19 cellular contexts compared by ENCODE assay signal in the genomic region with DNA sequence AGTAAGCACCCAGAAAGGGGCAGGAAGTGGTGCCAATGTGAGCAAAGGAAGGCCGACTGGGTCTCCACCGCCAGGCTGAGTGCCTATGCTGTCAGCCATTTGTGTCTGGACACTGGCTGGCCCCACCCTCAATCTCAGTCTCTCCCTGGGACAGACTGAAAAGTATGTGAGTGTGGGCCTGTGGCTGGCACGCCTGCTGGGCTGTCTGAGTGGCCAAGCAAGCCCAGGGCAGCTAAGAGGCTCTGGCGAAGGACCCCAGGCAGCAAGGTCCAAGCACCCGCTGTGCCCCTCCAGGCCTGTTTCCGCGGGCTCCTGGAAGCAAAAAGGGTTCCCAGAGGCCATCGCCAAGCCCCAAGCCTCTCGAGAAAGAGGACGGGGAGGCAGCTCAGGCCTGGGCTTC.
A peak's percentile ranks its signal among the peaks of the same experiment; 100 is the strongest.
DNase-seq lines count a peak whose midpoint lies in the region; ATAC-seq, FAIRE-seq and TF ChIP-seq lines count a peak whose summit lies in the region.
"Had no signal": no experiment of that assay in that cellular context is flagged by ENCODE, and none has a peak within 500 bp of the region (broad histone marks: within the 10 kb centered on the region; RNA-seq: fewer than 3 reads in every experiment).

No MANE protein-coding gene starts in this region.

- H4K20me1 ChIP-seq in BLaER1 treated with 17β-estradiol and CSF1 and Interleukin-3, amounts not matched to agents 10 nM and 100 nM: no peaks in the 10 kb centered on the region
- no peaks in the 10 kb centered on the region for H4K20me1 ChIP-seq in H1 (replicated peaks in 1 of 2; ENCODE audit: control insufficient read depth in 1 of 2, insufficient read depth in 2 of 2, low read length in 2 of 2)

- CTCF ChIA-PET in H1 (lab: Charles Lee; ENCODE audit: partially characterized antibody): interaction anchor here (0.6 to 23.6 kb wide), 5 partner anchors 9 to 104 kb away, joined by 3 to 554 read pairs (median 4); no protein-coding TSS in a partner anchor

- no peak overlapping the region for H4K5ac ChIP-seq in H1 (ENCODE audit: insufficient read length, low read depth, low read length)

- intact Hi-C loops in pancreas (cut with DNase I): loop anchor here in 1 of 3 donors (10.0 kb wide), 1 partner anchor 667 kb away; no protein-coding TSS in a partner anchor

- 83% methylated on average over 10 of the region's 10 CpGs; no CpG with 5 or more reads in 1 of the 2 experiments for WGBS in H1 (ENCODE audit: extremely low coverage in 1 of 2, insufficient coverage in 1 of 2, insufficient read length in 1 of 2, insufficient replicate concordance in 2 of 2, low coverage in 1 of 2, low lambda C conversion rate in 2 of 2, missing lambda C conversion rate in 1 of 2), 2 experiments
- no CpG with 5 or more reads among the region's 10 CpGs for WGBS in neuronal stem cell (ENCODE audit: extremely low coverage in 2 of 2, insufficient read length in 2 of 2, insufficient replicate concordance in 1 of 2), 2 donors
- WGBS in pancreas, 2 donors: 78 to 84% methylated on average over 10 of the region's 10 CpGs

- H3K27ac ChIP-seq in BLaER1 treated with 17β-estradiol and CSF1 and Interleukin-3, amounts not matched to agents 10 nM and 100 nM: no peak overlapping the region
- no peak overlapping the region for H3K27ac ChIP-seq in H1 (ENCODE audit: low read depth, low read length)
- H3K27ac ChIP-seq in neuronal stem cell (replicated peaks; ENCODE audit: low read length): no peak overlapping the region
- no peak overlapping the region for H3K27ac ChIP-seq in pancreas
- H3K27ac ChIP-seq: HL-60 had no signal

- H2AK5ac ChIP-seq in H1 (ENCODE audit: low read depth, low read length) (no peak overlapping the region), neuronal stem cell (ENCODE audit: low read depth, low read length) (peak overlapping the region; percentile 8)

- no peak overlapping the region for H3K23ac ChIP-seq in H1 (ENCODE audit: insufficient read length)
- no peak overlapping the region for H3K23ac ChIP-seq in neuronal stem cell (ENCODE audit: low read depth, low read length, poor library complexity)

- ATAC-seq in HG02610 (IDR thresholded peaks at IDR 0.05; ENCODE audit: unreplicated experiment) (no peak), pancreas (no peak)
- ATAC-seq: K562 had no signal

- peaks cover 2% of the 10 kb centered on the region; the same call in 1 of the 2 replicates for H3K23me2 ChIP-seq in H1 (ENCODE audit: low read depth, low read length)

- H2AFZ ChIP-seq in H1 (ENCODE audit: low read length): no peak overlapping the region
- no peak overlapping the region for H2AFZ ChIP-seq in neuronal stem cell (ENCODE audit: low read length)

- H3K18ac ChIP-seq in H1 (ENCODE audit: extremely low read depth, low read length): no peak overlapping the region
- no peak overlapping the region for H3K18ac ChIP-seq in neuronal stem cell (ENCODE audit: low read length)

- no peaks in the 10 kb centered on the region for H3K9me3 ChIP-seq in BLaER1 treated with 17β-estradiol and CSF1 and Interleukin-3, amounts not matched to agents 10 nM and 100 nM (replicated peaks in 1 of 11)
- H3K9me3 ChIP-seq in H1 (ENCODE audit: insufficient read depth in 2 of 2, low read depth in 1 of 2, low read length in 1 of 2) (no peaks in the 10 kb centered on the region), neuronal stem cell (replicated peaks in 1 of 2; ENCODE audit: control insufficient read depth in 2 of 2, insufficient read depth in 1 of 2, low read depth in 1 of 2, low read length in 2 of 2) (no peaks in the 10 kb centered on the region), pancreas (no peaks in the 10 kb centered on the region)
- H3K9me3 ChIP-seq: BE2C had no signal

- TF ChIP-seq RAD21 in H1 (IDR thresholded peaks at IDR 0.05 in 1 of 2, conservative IDR thresholded peaks at IDR 0.05 in 1 of 2; ENCODE audit: low read depth in 2 of 2, low read length in 2 of 2): no peak

- peaks cover 9 to 49% (median 42%) of the 10 kb centered on the region in 10 experiments for H3K4me1 ChIP-seq in BLaER1 treated with 17β-estradiol and CSF1 and Interleukin-3, amounts not matched to agents 10 nM and 100 nM
- peaks cover 0 to 3% (median 3%) of the 10 kb centered on the region in 4 experiments; a peak in 4 of 7 replicates for H3K4me1 ChIP-seq in H1 (replicated peaks in 1 of 4; ENCODE audit: control insufficient read depth in 3 of 4, insufficient read depth in 4 of 4, low read length in 3 of 4)
- H3K4me1 ChIP-seq in neuronal stem cell (ENCODE audit: control insufficient read depth in 2 of 2, insufficient read depth in 1 of 2, low read depth in 1 of 2, low read length in 2 of 2): peaks cover 2 to 15% of the 10 kb centered on the region in 2 donors
- no peaks in the 10 kb centered on the region for H3K4me1 ChIP-seq in pancreas
- H3K4me1 ChIP-seq: BE2C had no signal

- no peak overlapping the region for H3K4ac ChIP-seq in H1 (replicated peaks; ENCODE audit: insufficient read length, low read depth, low read length)
- H3K4ac ChIP-seq in neuronal stem cell (ENCODE audit: low read length): no peak overlapping the region

- POLR2A ChIA-PET in H1 (lab: Charles Lee; ENCODE audit: partially characterized antibody): interaction anchor here (1.2 to 1.3 kb wide), 2 partner anchors 25 to 28 kb away, joined by 3 read pairs; no protein-coding TSS in a partner anchor

- no peaks in the 10 kb centered on the region for H3K79me2 ChIP-seq in H1 (ENCODE audit: control insufficient read depth in 1 of 2, insufficient read depth in 2 of 2, low read length in 2 of 2)

- no peaks in the 10 kb centered on the region for H3K79me1 ChIP-seq in H1 (ENCODE audit: low read depth, low read length)
- H3K79me1 ChIP-seq in neuronal stem cell (ENCODE audit: low read depth, low read length): no peaks in the 10 kb centered on the region

- H3K14ac ChIP-seq in H1 (ENCODE audit: insufficient read length) (no peak overlapping the region), neuronal stem cell (ENCODE audit: low read length) (no peak overlapping the region)

- H4K8ac ChIP-seq in H1 (ENCODE audit: extremely low read depth, insufficient read depth, low read length): peak overlapping the region; percentile 57; the same call in 1 of the 2 replicates
- H4K8ac ChIP-seq in neuronal stem cell (ENCODE audit: low read depth, low read length): no peak overlapping the region

- H2BK20ac ChIP-seq in H1 (ENCODE audit: low read length): no peak overlapping the region

- H2BK15ac ChIP-seq in H1 (ENCODE audit: low read length): no peak overlapping the region; the same call in 1 of the 2 replicates
- H2BK15ac ChIP-seq in neuronal stem cell (ENCODE audit: low read length): peak overlapping the region; percentile 52

- H3K36me3 ChIP-seq in BLaER1 treated with 17β-estradiol and CSF1 and Interleukin-3, amounts not matched to agents 10 nM and 100 nM: no peaks in the 10 kb centered on the region
- H3K36me3 ChIP-seq in H1 (ENCODE audit: control insufficient read depth in 2 of 4, insufficient read depth in 4 of 4, low read length in 3 of 4) (no peaks in the 10 kb centered on the region), neuronal stem cell (replicated peaks in 1 of 2; ENCODE audit: control insufficient read depth in 2 of 2, insufficient read depth in 2 of 2, low read length in 2 of 2) (no peaks in the 10 kb centered on the region), pancreas (no peaks in the 10 kb centered on the region)
- H3K36me3 ChIP-seq: BE2C had no signal

- H2BK12ac ChIP-seq in H1 (ENCODE audit: low read depth, low read length): no peak overlapping the region
- no peak overlapping the region for H2BK12ac ChIP-seq in neuronal stem cell (ENCODE audit: low read length)

- H2BK120ac ChIP-seq in H1 (replicated peaks; ENCODE audit: low read depth, low read length): no peak overlapping the region
- no peak overlapping the region for H2BK120ac ChIP-seq in neuronal stem cell (ENCODE audit: low read depth, low read length)

- no peak overlapping the region for H4K91ac ChIP-seq in H1 (replicated peaks; ENCODE audit: insufficient read length, low read length)
- no peak overlapping the region for H4K91ac ChIP-seq in neuronal stem cell (ENCODE audit: low read depth, low read length, poor library complexity)

- TF ChIP-seq CTCF in H1 (IDR thresholded peaks at IDR 0.05; ENCODE audit: control extremely low read depth in 1 of 3, insufficient read depth in 1 of 3, low read depth in 1 of 3, low read length in 3 of 3): no peak
- no peak for TF ChIP-seq CTCF in foreskin fibroblast (IDR thresholded peaks at IDR 0.05; ENCODE audit: low read depth, low read length)
- TF ChIP-seq CTCF in pancreas (IDR thresholded peaks at IDR 0.05): no peak

- no peak overlapping the region for H3K9ac ChIP-seq in BLaER1 treated with 17β-estradiol and CSF1 and Interleukin-3, amounts not matched to agents 10 nM and 100 nM
- H3K9ac ChIP-seq in H1 (replicated peaks in 1 of 4; ENCODE audit: extremely low read depth in 1 of 4, low read depth in 3 of 4, low read length in 3 of 4) (no peak overlapping the region), neuronal stem cell (ENCODE audit: low read depth, low read length, poor library complexity) (no peak overlapping the region)

- H3K4me3 ChIP-seq in BLaER1 treated with 17β-estradiol and CSF1 and Interleukin-3, amounts not matched to agents 10 nM and 100 nM: no peak overlapping the region
- H3K4me3 ChIP-seq in H1 (ENCODE audit: extremely low read depth in 1 of 4, insufficient read depth in 2 of 4, low read depth in 3 of 4, low read length in 4 of 4) (no peak overlapping the region), neuronal stem cell (ENCODE audit: low read length in 2 of 2) (no peak overlapping the region), foreskin fibroblast (ENCODE audit: low read depth in 1 of 2, low read length in 2 of 2) (no peak overlapping the region), pancreas (no peak overlapping the region)
- H3K4me3 ChIP-seq: K562 had no signal

- H3K56ac ChIP-seq in H1 (replicated peaks; ENCODE audit: insufficient read length, low read depth, low read length): no peak overlapping the region

- FAIRE-seq in H1 (lab: Jason Lieb, UNC) (no peak), pancreas (lab: Jason Lieb, UNC) (no peak)
- FAIRE-seq: A204.1, GM12892, K562 had no signal

- no peak for TF ChIP-seq POLR2A in H1 (IDR thresholded peaks at IDR 0.05; ENCODE audit: control extremely low read depth in 1 of 2, low read depth in 2 of 2, low read length in 2 of 2)

- DNase-seq in H1 (ENCODE audit: low read depth in 1 of 2, low spot score in 2 of 2) (no peak), neuronal stem cell (ENCODE audit: low spot score) (no peak), foreskin fibroblast (no peak), pancreas (no peak)
- DNase-seq: ACHN; BE2C; CD4-positive, alpha-beta memory T cell; DMS153; DMS79; GDM1; GOT3; H9; IMR-90 had no signal

- peak overlapping the region in 6 of 11 experiments; percentile 82 to 98 (median 92); a peak in 6 of 22 replicates for H3K4me2 ChIP-seq in BLaER1 treated with 17β-estradiol and CSF1 and Interleukin-3, amounts not matched to agents 10 nM and 100 nM
- H3K4me2 ChIP-seq in H1 (ENCODE audit: insufficient read depth in 1 of 2, low read depth in 2 of 2, low read length in 2 of 2): no peak overlapping the region
- H3K4me2 ChIP-seq in neuronal stem cell (ENCODE audit: insufficient read depth, low read length, poor library complexity, severe bottlenecking): no peak overlapping the region

- no peak for TF ChIP-seq EP300 in H1 (IDR thresholded peaks at IDR 0.05; ENCODE audit: borderline replicate concordance in 1 of 2, low read depth in 2 of 2, low read length in 2 of 2)

- H2BK5ac ChIP-seq in H1 (ENCODE audit: low read depth, low read length) (no peak overlapping the region; the same call in 1 of the 2 replicates), neuronal stem cell (ENCODE audit: low read length) (peak overlapping the region; percentile 54)

- peaks cover 0 to 10% (median 0%) of the 10 kb centered on the region in 11 experiments; a peak in 2 of 22 replicates for H3K27me3 ChIP-seq in BLaER1 treated with 17β-estradiol and CSF1 and Interleukin-3, amounts not matched to agents 10 nM and 100 nM
- peaks cover 0 to 20% (median 14%) of the 10 kb centered on the region in 4 experiments; a peak in 6 of 7 replicates for H3K27me3 ChIP-seq in H1 (replicated peaks in 1 of 4; ENCODE audit: control insufficient read depth in 3 of 4, extremely low read depth in 1 of 4, insufficient read depth in 3 of 4, low read length in 3 of 4)
- H3K27me3 ChIP-seq in neuronal stem cell (ENCODE audit: control insufficient read depth in 3 of 3, insufficient read depth in 3 of 3, low read depth in 1 of 3, low read length in 3 of 3): peaks cover 0 to 4% (median 3%) of the 10 kb centered on the region in 3 experiments
- no peaks in the 10 kb centered on the region for H3K27me3 ChIP-seq in pancreas
- H3K27me3 ChIP-seq: BE2C had no signal

Comparison
In these comparisons a context has a peak if more than half of its experiments do, and no peak if none do; other contexts are left out.
1. H3K4me2 ChIP-seq: peak in BLaER1 treated with 17β-estradiol and CSF1 and Interleukin-3, amounts not matched to agents 10 nM and 100 nM (6 of 11); none in H1 (0 of 2) and neuronal stem cell (single experiment).